Comparison of ENCODE assay signal across 8 cellular contexts in the genomic region with DNA sequence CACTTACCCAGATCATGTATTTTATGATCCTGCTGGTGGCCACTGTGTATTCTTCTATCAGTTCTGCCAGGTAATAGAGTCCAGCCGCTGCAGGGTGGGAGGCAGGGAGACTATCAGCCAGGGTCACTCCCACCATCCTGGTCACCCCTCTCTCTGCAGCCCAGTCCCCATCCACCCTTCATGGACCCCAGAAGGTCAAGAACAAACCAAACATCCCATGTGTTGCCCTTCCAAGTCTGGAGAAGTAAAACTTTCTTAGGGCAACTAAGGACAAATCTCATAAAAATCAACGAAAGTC. TPM values are rescaled to one million over a fixed set of nuclear protein-coding genes. Genes with fewer than 3 reads are reported as not detected.
A peak's percentile ranks its signal among the peaks of the same experiment; 100 is the strongest.
DNase-seq lines count a peak whose midpoint lies in the region; ATAC-seq and TF ChIP-seq lines count a peak whose summit lies in the region.

No MANE protein-coding gene starts in this region.

- TF ChIP-seq CTCF in astrocyte of the spinal cord (IDR thresholded peaks at IDR 0.05; ENCODE audit: low read depth, low read length), result no peak
- no peak for TF ChIP-seq CTCF in lung (IDR thresholded peaks at IDR 0.05; ENCODE audit: control extremely low read depth, extremely low read depth)
- no peak for TF ChIP-seq CTCF in type B pancreatic cell (conservative IDR thresholded peaks at IDR 0.05)

- peaks cover 8 to 27% of the 10 kb centered on the region in 2 donors for H3K36me3 ChIP-seq in lung (ENCODE audit: control insufficient read depth in 2 of 2, insufficient read depth in 2 of 2, low read length in 2 of 2)

- no peaks in the 10 kb centered on the region for H3K27me3 Mint-ChIP-seq in activated naive CD4-positive, alpha-beta T cell treated with anti-CD3 and anti-CD28 coated beads for 36 hours (ENCODE audit: low read depth)
- H3K27me3 Mint-ChIP-seq in type B pancreatic cell, result peaks cover 7% of the 10 kb centered on the region

- H3K36me3 Mint-ChIP-seq in activated naive CD4-positive, alpha-beta T cell treated with anti-CD3 and anti-CD28 coated beads for 36 hours (ENCODE audit: low read depth), result peaks cover 13% of the 10 kb centered on the region
- H3K36me3 Mint-ChIP-seq in type B pancreatic cell, result no peaks in the 10 kb centered on the region

- H3K27ac ChIP-seq in lung (ENCODE audit: low read depth in 1 of 2, low read length in 1 of 2), result no peak overlapping the region

- H3K9me3 Mint-ChIP-seq in activated naive CD4-positive, alpha-beta T cell treated with anti-CD3 and anti-CD28 coated beads for 36 hours, result no peaks in the 10 kb centered on the region
- H3K9me3 Mint-ChIP-seq in type B pancreatic cell, result no peaks in the 10 kb centered on the region

- no peaks in the 10 kb centered on the region for H3K9me3 ChIP-seq in lung (ENCODE audit: control insufficient read depth in 2 of 2, insufficient read depth in 1 of 2, low read length in 1 of 2)

- in situ Hi-C loops in astrocyte of the spinal cord (cut with HindIII; ENCODE audit: low sequenced_read_pairs), result no loop called here

- CTCF ChIA-PET in activated naive CD4-positive, alpha-beta T cell treated with anti-CD3 and anti-CD28 coated beads for 36 hours (lab: Charles Lee), result interaction anchor here (1.0 to 1.4 kb wide), 2 partner anchors 10 to 14 kb away, joined by 3 to 5 read pairs; no protein-coding TSS in a partner anchor

- H3K4me3 Mint-ChIP-seq in activated naive CD4-positive, alpha-beta T cell treated with anti-CD3 and anti-CD28 coated beads for 36 hours, result peak overlapping the region; percentile 94
- peak overlapping the region; percentile 93 for H3K4me3 Mint-ChIP-seq in type B pancreatic cell

- H3K4me1 Mint-ChIP-seq in activated naive CD4-positive, alpha-beta T cell treated with anti-CD3 and anti-CD28 coated beads for 36 hours (ENCODE audit: low read depth), result peaks cover 30% of the 10 kb centered on the region
- H3K4me1 Mint-ChIP-seq in type B pancreatic cell (ENCODE audit: unreplicated experiment), result peaks cover 23% of the 10 kb centered on the region

- peak overlapping the region; percentile 82 for H3K4me3 ChIP-seq in astrocyte of the spinal cord (ENCODE audit: low read depth, low read length)
- peak overlapping the region; percentile 99 for H3K4me3 ChIP-seq in lung

- H3K27ac Mint-ChIP-seq in activated naive CD4-positive, alpha-beta T cell treated with anti-CD3 and anti-CD28 coated beads for 36 hours, result peak overlapping the region; percentile 89
- peak overlapping the region; percentile 78 for H3K27ac Mint-ChIP-seq in type B pancreatic cell

- whole genome bisulfite sequencing in lung, 2 donors, result 54 to 77% methylated on average over 2 of the region's 2 CpGs

- intact Hi-C loops in activated naive CD4-positive, alpha-beta T cell treated with anti-CD3 and anti-CD28 coated beads for 36 hours (cut with micrococcal nuclease), result no loop called here

- H3K27me3 ChIP-seq in lung (ENCODE audit: control insufficient read depth, insufficient read depth), result no peaks in the 10 kb centered on the region

- H3K4me1 ChIP-seq in lung (ENCODE audit: control insufficient read depth in 2 of 2, insufficient read depth in 2 of 2, low read length in 2 of 2), result peaks cover 6 to 13% of the 10 kb centered on the region in 2 donors

- ATAC-seq in lung (ENCODE audit: insufficient read depth, low FRiP score) (no peak), GM19328 (IDR thresholded peaks at IDR 0.05; ENCODE audit: unreplicated experiment) (no peak), HG03460 (IDR thresholded peaks at IDR 0.05; ENCODE audit: unreplicated experiment) (no peak)

- DNase-seq in activated naive CD4-positive, alpha-beta T cell treated with anti-CD3 and anti-CD28 coated beads for 36 hours, result no peak
- DNase-seq in activated naive CD4-positive, alpha-beta T cell treated with Interleukin-2 at 50 U/mL for 16 hours, result no peak
- DNase-seq in astrocyte of the spinal cord (ENCODE audit: low read depth, low spot score) (no peak), lung (ENCODE audit: low spot score) (no peak), type B pancreatic cell (ENCODE audit: extremely low spot score, unreplicated experiment) (peak; percentile 31)
- no peak for DNase-seq in central memory CD4-positive, alpha-beta T cell

RNA-seq across cellular contexts. Expression of gene TEX261, which starts 1.0 kb away (rescaled TPM):
- total RNA-seq in activated naive CD4-positive, alpha-beta T cell treated with anti-CD3 and anti-CD28 coated beads for 36 hours, result 10 to 100 TPM; 17.8 to 18.7 TPM
- 10 to 100 TPM; 23.0 to 55.8 TPM for total RNA-seq in lung
- 10 to 100 TPM; 31.8 to 36.9 TPM for polyA plus RNA-seq in lung
- total RNA-seq in type B pancreatic cell (ENCODE audit: low replicate concordance), result 46.1 and 50.0 TPM in 2 replicates

RNA-seq across cellular contexts. Expression of gene ANKRD53, which starts 15.2 kb away (rescaled TPM):
- total RNA-seq in activated naive CD4-positive, alpha-beta T cell treated with anti-CD3 and anti-CD28 coated beads for 36 hours, result under 1 TPM in 1 of 2 experiments, not detected in 1; 0.24 TPM
- total RNA-seq in lung (1 to 10 TPM in 1 of 2 donors, under 1 TPM in 1; 0.82 to 2.5 TPM), type B pancreatic cell (ENCODE audit: low replicate concordance) (0.55 and 0.72 TPM in 2 replicates)
- under 1 TPM; 0.63 to 0.69 TPM for polyA plus RNA-seq in lung

RNA-seq across cellular contexts. Expression of gene ATP6V1B1, which starts 57.9 kb away (rescaled TPM):
- total RNA-seq in activated naive CD4-positive, alpha-beta T cell treated with anti-CD3 and anti-CD28 coated beads for 36 hours, result not detected
- total RNA-seq in lung (1 to 10 TPM; 1.4 to 5.9 TPM), type B pancreatic cell (ENCODE audit: low replicate concordance) (6.3 and 8.6 TPM in 2 replicates)
- polyA plus RNA-seq in lung, result 1 to 10 TPM in 1 of 2 donors, under 1 TPM in 1; 0.33 to 2.2 TPM
